ENCODE assay signal across 20 cellular contexts in the genomic region with DNA sequence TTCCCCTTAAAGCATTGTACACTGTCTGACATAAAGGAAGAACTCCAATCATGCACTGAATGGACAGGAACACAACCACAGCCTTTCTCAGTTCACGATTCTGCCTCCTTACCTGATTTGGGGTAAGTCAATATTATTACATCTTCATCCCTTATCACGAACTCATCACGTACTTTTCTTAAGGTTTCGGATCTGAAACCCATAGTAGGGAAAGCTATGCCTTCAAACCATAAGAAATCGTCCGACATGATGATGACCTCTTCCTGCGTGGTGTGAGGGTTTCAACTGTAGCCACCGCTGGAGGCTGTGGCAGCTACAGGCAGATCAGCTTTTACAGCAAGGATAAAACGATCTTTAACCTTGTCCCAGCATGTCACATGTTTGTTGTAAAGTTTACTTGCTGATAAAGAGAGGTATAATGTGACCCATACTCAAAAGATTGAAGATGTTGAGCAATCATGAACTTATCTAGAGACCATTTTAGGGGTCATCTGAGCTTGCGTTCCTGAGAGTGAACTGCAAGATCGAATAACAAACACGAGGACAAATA. TPM values are rescaled to one million over a fixed set of nuclear protein-coding genes. Genes with fewer than 3 reads are reported as not detected.
DNase-seq lines count a peak whose midpoint lies in the region; ATAC-seq, FAIRE-seq and TF ChIP-seq lines count a peak whose summit lies in the region.
"Had no signal": no experiment of that assay in that cellular context is flagged by ENCODE, and none has a peak within 500 bp of the region (broad histone marks: within the 10 kb centered on the region; RNA-seq: fewer than 3 reads in every experiment).

A gene with protein sequence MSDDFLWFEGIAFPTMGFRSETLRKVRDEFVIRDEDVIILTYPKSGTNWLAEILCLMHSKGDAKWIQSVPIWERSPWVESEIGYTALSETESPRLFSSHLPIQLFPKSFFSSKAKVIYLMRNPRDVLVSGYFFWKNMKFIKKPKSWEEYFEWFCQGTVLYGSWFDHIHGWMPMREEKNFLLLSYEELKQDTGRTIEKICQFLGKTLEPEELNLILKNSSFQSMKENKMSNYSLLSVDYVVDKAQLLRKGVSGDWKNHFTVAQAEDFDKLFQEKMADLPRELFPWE (minus strand): TSS at position 306 of the 550 bp plus-strand sequence. CDS start 58 bp downstream, at position 248.

- no peaks in the 10 kb centered on the region for H3K9me3 Mint-ChIP-seq in activated naive CD4-positive, alpha-beta T cell treated with anti-CD3 and anti-CD28 coated beads, Interleukin-2, amount 50 U/mL, for 72 hours
- peaks cover 0 to 3% (median 0%) of the 10 kb centered on the region in 9 donors for H3K9me3 Mint-ChIP-seq in naive thymus-derived CD8-positive, alpha-beta T cell

- H3K9me1 ChIP-seq in K562 (ENCODE audit: control insufficient read depth, insufficient read depth, low read length), result no peaks in the 10 kb centered on the region

- no peaks in the 10 kb centered on the region for H3K9me3 ChIP-seq in HEK293 (ENCODE audit: control insufficient read depth, insufficient read depth, low read depth, low read length)
- no peaks in the 10 kb centered on the region for H3K9me3 ChIP-seq in K562 (replicated peaks; ENCODE audit: control insufficient read depth, insufficient read depth, low read depth, low read length)
- H3K9me3 ChIP-seq in HepG2 (ENCODE audit: low read length), result no peaks in the 10 kb centered on the region
- no peaks in the 10 kb centered on the region for H3K9me3 ChIP-seq in small intestine (ENCODE audit: control insufficient read depth, low read depth)
- H3K9me3 ChIP-seq: MG63, SJCRH30 had no signal

- H3K4me1 Mint-ChIP-seq in naive thymus-derived CD8-positive, alpha-beta T cell, result no peaks in the 10 kb centered on the region

- TF ChIP-seq POLR2A in K562 (conservative IDR thresholded peaks at IDR 0.05), result no peak
- TF ChIP-seq POLR2A in HepG2 (IDR thresholded peaks at IDR 0.05; ENCODE audit: insufficient read depth in 1 of 2, low read depth in 2 of 2, low read length in 2 of 2), result peak; percentile 89 to 97

- H3K4me3 ChIP-seq in HEK293 (ENCODE audit: low read depth, low read length), result no peak within 1 kb of the TSS
- no peak within 1 kb of the TSS for H3K4me3 ChIP-seq in K562
- peak within 1 kb of the TSS; percentile 73 to 79 (median 75) for H3K4me3 ChIP-seq in HepG2 (replicated peaks in 1 of 3; ENCODE audit: insufficient read depth in 1 of 3, low read depth in 2 of 3, low read length in 3 of 3)
- H3K4me3 ChIP-seq in small intestine (ENCODE audit: low read depth in 1 of 2, low read length in 2 of 2), result peak within 1 kb of the TSS in 1 of 2 donors; percentile 52
- H3K4me3 ChIP-seq: GM23248, MG63, SJCRH30 had no signal

- ATAC-seq in K562 (peak; percentile 61; the same call in 2 of the 3 replicates), HepG2 (peak; percentile 92)
- ATAC-seq in activated naive CD4-positive, alpha-beta T cell treated with anti-CD3 and anti-CD28 coated beads, Interleukin-2, amount 50 U/mL, for 72 hours, result no peak
- no peak for ATAC-seq in naive thymus-derived CD8-positive, alpha-beta T cell

- no TSS peak for BruUV-seq in K562 (replicated peaks; lab: Mats Ljungman, UMichigan)
- no TSS peak for BruUV-seq in HepG2 (replicated peaks; lab: Mats Ljungman, UMichigan)

- POLR2A ChIA-PET in HEK293 (lab: Yijun Ruan, JAX), result interaction anchor here (0.6 kb wide), 2 partner anchors 76 to 1273 kb away, joined by 3 to 11 read pairs; no protein-coding TSS in a partner anchor
- POLR2A ChIA-PET in K562 (lab: Yijun Ruan, JAX), result interaction anchor here (0.7 to 1.2 kb wide), 3 partner anchors 8 to 16 kb away, joined by 3 to 4 read pairs (median 3); no protein-coding TSS in a partner anchor
- POLR2A ChIA-PET in HepG2 (lab: Yijun Ruan, JAX), result no interaction called here
- POLR2A ChIA-PET in naive thymus-derived CD8-positive, alpha-beta T cell (lab: Charles Lee), result no interaction called here

- FAIRE-seq in K562 (lab: Jason Lieb, UNC) (peak; percentile 23), HepG2 (lab: Jason Lieb, UNC) (peak; percentile 95), small intestine (lab: Jason Lieb, UNC) (no peak)

- TF ChIP-seq EP300 in K562 (IDR thresholded peaks at IDR 0.05; ENCODE audit: low read length) (no peak), HepG2 (IDR thresholded peaks at IDR 0.05; ENCODE audit: low read depth in 2 of 2, low read length in 2 of 2) (peak; percentile 59 to 84; a peak in 3 of 4 replicates), HepG2 (CRISPR knock-in tag; IDR thresholded peaks at IDR 0.05; ENCODE audit: borderline replicate concordance) (0 out of 2 replicates have a peak, but pooled peaks have one; percentile 49)

- peak within 1 kb of the TSS; percentile 79 for H2AFZ ChIP-seq in K562 (ENCODE audit: low read depth, low read length)
- peak within 1 kb of the TSS; percentile 20 for H2AFZ ChIP-seq in HepG2 (ENCODE audit: low read length)
- H2AFZ ChIP-seq: GM23248 had no signal

- in situ Hi-C loops in K562 (cut with MboI), result no loop called here
- in situ Hi-C loops in HepG2 (cut with HindIII; ENCODE audit: extremely low pct_ligation_motif_present, low pct_unique_long_range_greater_than_20kb), result no loop called here

- H4K20me1 ChIP-seq in K562 (replicated peaks; ENCODE audit: control insufficient read depth, insufficient read depth, low read length) (no peaks in the 10 kb centered on the region), HepG2 (ENCODE audit: insufficient read depth, low read length) (peaks cover 4% of the 10 kb centered on the region; the same call in 1 of the 2 replicates)

- H3K79me2 ChIP-seq in K562 (ENCODE audit: control insufficient read depth, insufficient read depth, low read length) (no peaks in the 10 kb centered on the region), HepG2 (ENCODE audit: insufficient read depth, low read length) (peaks cover 27% of the 10 kb centered on the region)

- H3K36me3 ChIP-seq in HEK293 (ENCODE audit: control insufficient read depth in 2 of 2, insufficient read depth in 1 of 2, low read length in 2 of 2), result no peaks in the 10 kb centered on the region
- H3K36me3 ChIP-seq in K562 (ENCODE audit: control insufficient read depth, insufficient read depth, low read length), result no peaks in the 10 kb centered on the region
- peaks cover 4 to 24% of the 10 kb centered on the region in 2 experiments for H3K36me3 ChIP-seq in HepG2 (replicated peaks in 1 of 2; ENCODE audit: control insufficient read depth in 1 of 2, insufficient read depth in 2 of 2, low read length in 2 of 2)
- peaks cover 0 to 1% of the 10 kb centered on the region in 2 donors for H3K36me3 ChIP-seq in small intestine (ENCODE audit: control insufficient read depth in 2 of 2, insufficient read depth in 2 of 2, low read length in 2 of 2)
- H3K36me3 ChIP-seq: MG63, SJCRH30 had no signal

- H3K36me3 Mint-ChIP-seq in activated naive CD4-positive, alpha-beta T cell treated with anti-CD3 and anti-CD28 coated beads, Interleukin-2, amount 50 U/mL, for 72 hours, result no peaks in the 10 kb centered on the region
- H3K36me3 Mint-ChIP-seq in naive thymus-derived CD8-positive, alpha-beta T cell, result no peaks in the 10 kb centered on the region

- WGBS in K562 (ENCODE audit: insufficient coverage, low coverage, missing lambda C conversion rate), result 5% methylated on average over 12 of the region's 12 CpGs
- WGBS in HepG2 (ENCODE audit: low lambda C conversion rate), result under 1% methylated on average over 12 of the region's 12 CpGs
- 12 to 57% (median 24%) methylated on average over 12 of the region's 12 CpGs for WGBS in small intestine, 3 donors

- no peak within 1 kb of the TSS for H3K9ac ChIP-seq in K562 (ENCODE audit: insufficient read depth in 1 of 2, low read depth in 2 of 2, low read length in 2 of 2)
- H3K9ac ChIP-seq in HepG2 (ENCODE audit: insufficient read depth, low read depth, low read length), result peak within 1 kb of the TSS; percentile 88
- H3K9ac ChIP-seq: GM23248 had no signal

- TF ChIP-seq CTCF in HEK293 (tag by site-specific recombination; IDR thresholded peaks at IDR 0.05) (no peak), K562 (IDR thresholded peaks at IDR 0.05 in 2 of 3, conservative IDR thresholded peaks at IDR 0.05 in 1 of 3; ENCODE audit: insufficient read depth in 2 of 3, low read depth in 1 of 3, low read length in 3 of 3) (no peak), HepG2 (CRISPR knock-in tag; IDR thresholded peaks at IDR 0.05) (0 out of 2 replicates have a peak, but pooled peaks have one; percentile 6)

- H3K27me3 Mint-ChIP-seq in naive thymus-derived CD8-positive, alpha-beta T cell, result peaks cover 12 to 25% (median 19%) of the 10 kb centered on the region in 5 donors

- H3K4me2 ChIP-seq in K562 (ENCODE audit: insufficient read depth, low read length) (peak within 1 kb of the TSS; percentile 42), HepG2 (ENCODE audit: low read depth, low read length) (peak within 1 kb of the TSS; percentile 88)

- no peak within 1 kb of the TSS for H3K27ac Mint-ChIP-seq in activated naive CD4-positive, alpha-beta T cell treated with anti-CD3 and anti-CD28 coated beads, Interleukin-2, amount 50 U/mL, for 72 hours
- no peak within 1 kb of the TSS for H3K27ac Mint-ChIP-seq in naive thymus-derived CD8-positive, alpha-beta T cell

- no peak for TF ChIP-seq RAD21 in K562 (CRISPR knock-in tag; conservative IDR thresholded peaks at IDR 0.05 in 1 of 2, IDR thresholded peaks at IDR 0.05 in 1 of 2)
- TF ChIP-seq RAD21 in HepG2 (CRISPR knock-in tag; IDR thresholded peaks at IDR 0.05), result no peak

- H3K4me3 Mint-ChIP-seq in naive thymus-derived CD8-positive, alpha-beta T cell, result no peak within 1 kb of the TSS

- peaks cover 18% of the 10 kb centered on the region for H3K4me1 ChIP-seq in HEK293 (ENCODE audit: control insufficient read depth, insufficient read depth, low read length)
- peaks cover 2 to 17% of the 10 kb centered on the region in 2 experiments for H3K4me1 ChIP-seq in K562 (replicated peaks in 1 of 2; ENCODE audit: control insufficient read depth in 2 of 2, insufficient read depth in 2 of 2, low read length in 2 of 2)
- peaks cover 74% of the 10 kb centered on the region for H3K4me1 ChIP-seq in HepG2 (ENCODE audit: insufficient read depth, low read length)
- peaks cover 0 to 2% of the 10 kb centered on the region in 2 donors for H3K4me1 ChIP-seq in small intestine (ENCODE audit: control insufficient read depth in 2 of 2, insufficient read depth in 1 of 2, low read depth in 1 of 2, low read length in 1 of 2)
- H3K4me1 ChIP-seq: SJCRH30 had no signal

- no peaks in the 10 kb centered on the region for H3K27me3 ChIP-seq in K562 (ENCODE audit: control insufficient read depth in 2 of 2, insufficient read depth in 2 of 2, low read length in 2 of 2)
- H3K27me3 ChIP-seq in HepG2 (ENCODE audit: control insufficient read depth in 1 of 2, insufficient read depth in 2 of 2, low read length in 2 of 2), result no peaks in the 10 kb centered on the region; a peak in 1 of 5 replicates
- H3K27me3 ChIP-seq in small intestine (ENCODE audit: control insufficient read depth in 2 of 2, insufficient read depth in 2 of 2, low read length in 2 of 2), result no peaks in the 10 kb centered on the region
- H3K27me3 ChIP-seq: SJCRH30 had no signal

- intact Hi-C loops in K562 (cut with micrococcal nuclease) (no loop called here), HepG2 (cut with micrococcal nuclease; ENCODE audit: unreplicated experiment) (no loop called here)

- CTCF ChIA-PET in HEK293 (lab: Yijun Ruan, JAX) (interaction anchor here (0.6 to 2.3 kb wide), 3 partner anchors 17 to 458 kb away, joined by 3 to 13 read pairs (median 5); no protein-coding TSS in a partner anchor), K562 (lab: Yijun Ruan, JAX; ENCODE audit: low intra/inter-chr PET ratio) (no interaction called here), HepG2 (lab: Yijun Ruan, JAX; ENCODE audit: low intra/inter-chr PET ratio, low total read pairs) (no interaction called here)

- DNase-seq in K562 (ENCODE audit: extremely low read depth in 1 of 4, low spot score in 3 of 4), result no peak
- peak; percentile 92 for DNase-seq in HepG2 (ENCODE audit: low spot score)
- DNase-seq in small intestine, result peak; percentile 86
- DNase-seq in activated naive CD4-positive, alpha-beta T cell treated with anti-CD3 and anti-CD28 coated beads, Interleukin-2, amount 50 U/mL, for 72 hours (ENCODE audit: low spot score in 2 of 2), result no peak
- DNase-seq in NOMO-1 treated with DMSO at 0.1 percent for 48 hours (lab: John Stamatoyannopoulos, UW; ENCODE audit: unreplicated experiment), result no peak
- DNase-seq in naive thymus-derived CD8-positive, alpha-beta T cell, result no peak
- DNase-seq: C1 segment of cervical spinal cord, DND-41, GM23248, Karpas-422, MG63, NCI-H1092 treated with DMSO at 0.1 percent for 48 hours, NCI-H1694 treated with DMSO at 0.1 percent for 48 hours, NCI-H2107, NCI-H226, NCI-H524 treated with DMSO at 0.1 percent for 48 hours, RPMI8226, SJCRH30 had no signal

- H3K27ac ChIP-seq in HEK293 (ENCODE audit: extremely low read depth, low read depth, low read length) (no peak within 1 kb of the TSS), K562 (ENCODE audit: extremely low read depth, low read depth, low read length) (no peak within 1 kb of the TSS), HepG2 (ENCODE audit: extremely low read length, insufficient read depth, low read length) (peak within 1 kb of the TSS; percentile 86), small intestine (ENCODE audit: low read depth in 1 of 2, low read length in 1 of 2) (peak within 1 kb of the TSS in 1 of 2 donors; percentile 6)
- H3K27ac ChIP-seq: GM23248, SJCRH30 had no signal

RNA-seq across cellular contexts. Expression of the gene that starts here (rescaled TPM):
- total RNA-seq in K562 (2011; cell fraction: chromatin; rRNA removed; ENCODE audit: low replicate concordance), result not detected in 2 replicates
- total RNA-seq in K562 (2011; cell fraction: nucleolus; rRNA removed), result not detected in 2 replicates
- total RNA-seq in K562 (2011; cell fraction: nucleoplasm; rRNA removed), result not detected in 2 replicates
- not detected in 2 replicates for total RNA-seq in K562 (2014; rRNA removed)
- not detected in 2 replicates for total RNA-seq in K562 (2014; rRNA removed; fragmentation: Illumina TruSeq; extraction: Trizol)
- 0.11 and 0.25 TPM in 2 replicates for total RNA-seq in K562 (2015; rRNA removed; fragmentation: Illumina TruSeq; extraction: Trizol)
- 0.16 and 0.18 TPM in 2 replicates for total RNA-seq in K562 (2021)
- polyA plus RNA-seq in K562 (2011; rRNA removed), result 0.03 and 0.04 TPM in 2 replicates
- 0.10 TPM in 1 of 2 replicates, not detected in the other for polyA plus RNA-seq in K562 (2011; cell fraction: cytosol; rRNA removed)
- polyA plus RNA-seq in K562 (2011; cell fraction: nucleus; rRNA removed), result not detected in 2 replicates
- 0.13 and 0.29 TPM in 2 replicates for polyA plus RNA-seq in K562 (2012)
- polyA plus RNA-seq in K562 (2014; fragmentation: Illumina TruSeq; extraction: Trizol), result 0.07 TPM in 1 of 2 replicates, not detected in the other
- under 1 TPM in 1 of 2 experiments, not detected in 1; 0.07 TPM for polyA plus RNA-seq in K562 (2014; fragmentation: Nextera tagmentation; extraction: Ambion mirVana)
- polyA plus RNA-seq in K562 (2014; rRNA removed), result not detected in 2 replicates
- polyA minus RNA-seq in K562 (2011; rRNA and poly(A)+ RNA removed), result not detected in 2 replicates
- not detected in 2 replicates for polyA minus RNA-seq in K562 (2011; cell fraction: cytosol; rRNA and poly(A)+ RNA removed)
- not detected in 2 replicates for polyA minus RNA-seq in K562 (2011; cell fraction: nucleus; rRNA and poly(A)+ RNA removed)
- 193 and 253 TPM in 2 replicates for total RNA-seq in HepG2 (2016; rRNA removed; fragmentation: Illumina TruSeq; extraction: Trizol)
- 21.6 and 21.7 TPM in 2 replicates for total RNA-seq in HepG2 (2016; cell fraction: cytosol; rRNA removed; fragmentation: Illumina TruSeq; extraction: Trizol; ENCODE audit: low read depth)
- 195 and 269 TPM in 2 replicates for total RNA-seq in HepG2 (2016; cell fraction: insoluble cytoplasmic fraction; rRNA removed; fragmentation: Illumina TruSeq; extraction: Trizol)
- 48.2 and 49.6 TPM in 2 replicates for total RNA-seq in HepG2 (2016; cell fraction: membrane; rRNA removed; fragmentation: Illumina TruSeq; extraction: Trizol)
- 55.5 and 64.8 TPM in 2 replicates for total RNA-seq in HepG2 (2016; cell fraction: nucleus; rRNA removed; fragmentation: Illumina TruSeq; extraction: Trizol)
- 137 TPM in 2 replicates for polyA plus RNA-seq in HepG2 (2011; rRNA removed)
- polyA plus RNA-seq in HepG2 (2011; cell fraction: cytosol; rRNA removed), result 83.4 and 154 TPM in 2 replicates
- polyA plus RNA-seq in HepG2 (2011; cell fraction: nucleus; rRNA removed), result 9.5 and 20.0 TPM in 2 replicates
- polyA plus RNA-seq in HepG2 (2012), result 181 and 272 TPM in 2 replicates
- polyA plus RNA-seq in HepG2 (2016; cell fraction: cytosol; fragmentation: Illumina TruSeq; extraction: Trizol; ENCODE audit: low read depth), result 18.6 and 19.7 TPM in 2 replicates
- polyA plus RNA-seq in HepG2 (2016; cell fraction: insoluble cytoplasmic fraction; fragmentation: Illumina TruSeq; extraction: Trizol; ENCODE audit: low read depth), result 251 and 282 TPM in 2 replicates
- polyA plus RNA-seq in HepG2 (2016; cell fraction: membrane; fragmentation: Illumina TruSeq; extraction: Trizol; ENCODE audit: low read depth), result 36.2 and 37.2 TPM in 2 replicates
- polyA plus RNA-seq in HepG2 (2016; cell fraction: nucleus; fragmentation: Illumina TruSeq; extraction: Trizol; ENCODE audit: insufficient read depth, low read depth), result 76.3 and 82.2 TPM in 2 replicates
- polyA minus RNA-seq in HepG2 (2011; rRNA and poly(A)+ RNA removed; ENCODE audit: low replicate concordance), result 41.9 TPM in 1 of 2 replicates, not detected in the other
- polyA minus RNA-seq in HepG2 (2011; cell fraction: cytosol; rRNA and poly(A)+ RNA removed), result 45.3 and 61.8 TPM in 2 replicates
- polyA minus RNA-seq in HepG2 (2011; cell fraction: nucleus; rRNA and poly(A)+ RNA removed), result 34.4 and 58.8 TPM in 2 replicates
- 100 to 1,000 TPM in 2 of 3 donors, 10 to 100 TPM in 1; 12.7 to 221 (median 154) TPM for polyA plus RNA-seq in small intestine
- total RNA-seq in activated naive CD4-positive, alpha-beta T cell treated with anti-CD3 and anti-CD28 coated beads, Interleukin-2, amount 50 U/mL, for 72 hours, result not detected
- not detected for total RNA-seq in naive thymus-derived CD8-positive, alpha-beta T cell
- not detected for polyA plus RNA-seq in naive thymus-derived CD8-positive, alpha-beta T cell
- total RNA-seq: A673, GM23248, SJCRH30 had no signal
- polyA plus RNA-seq: GM23248 had no signal

Comparison
In these comparisons a context has a peak if more than half of its experiments do, and no peak if none do; other contexts are left out.
1. RNA of the gene that starts here (total RNA-seq): 21.6 to 269 TPM in HepG2; 0.11 to 0.25 TPM in K562, not detected in activated naive CD4-positive, alpha-beta T cell treated with anti-CD3 and anti-CD28 coated beads, Interleukin-2, amount 50 U/mL, for 72 hours and not detected in naive thymus-derived CD8-positive, alpha-beta T cell; every median in the first group is over 10 times any median in the second.
2. RNA of the gene that starts here (polyA plus RNA-seq): 12.7 to 221 TPM in small intestine and 9.5 to 282 TPM in HepG2; 0.03 to 0.29 TPM in K562 and not detected in naive thymus-derived CD8-positive, alpha-beta T cell; every median in the first group is over 4 times any median in the second.
3. Peak in ATAC-seq and H3K4me2 ChIP-seq in K562; RNA of the gene not detected or under 1 TPM.
4. H3K4me3 ChIP-seq: peak in HepG2 (3 of 3); none in HEK293 (single experiment) and K562 (single experiment).
5. DNase-seq: peak in HepG2 (single experiment) and small intestine (single experiment); none in K562 (0 of 4), activated naive CD4-positive, alpha-beta T cell treated with anti-CD3 and anti-CD28 coated beads, Interleukin-2, amount 50 U/mL, for 72 hours (0 of 2), NOMO-1 treated with DMSO at 0.1 percent for 48 hours (single experiment) and naive thymus-derived CD8-positive, alpha-beta T cell (0 of 10).
6. POLR2A ChIA-PET loops: an anchor here in HEK293 (0.6 kb wide) and K562 (0.7 to 1.2 kb wide); none called in HepG2 and naive thymus-derived CD8-positive, alpha-beta T cell.